1 cellular context compared by ENCODE assay signal in the genomic region with DNA sequence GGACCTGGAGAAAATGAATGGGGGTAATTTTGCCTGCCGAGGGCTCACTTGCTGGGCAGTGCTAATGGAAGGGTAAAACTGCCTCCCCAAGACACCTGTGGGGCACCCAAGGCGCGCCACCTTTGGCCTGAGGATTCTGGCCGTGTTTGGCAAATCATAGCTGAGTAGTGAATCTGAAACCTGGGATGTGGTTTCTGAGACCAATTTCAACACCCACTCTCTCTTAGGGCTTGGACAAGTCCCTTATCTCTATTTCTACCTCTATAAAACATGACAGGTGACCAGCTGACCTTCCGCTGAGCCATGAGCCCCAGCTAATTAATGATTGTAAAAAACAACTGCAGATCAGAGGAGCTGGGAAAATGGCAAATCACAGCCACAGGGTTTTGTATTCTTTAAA.
TF ChIP-seq lines count a peak whose summit lies in the region.

No MANE protein-coding gene starts in this region.

TF ChIP-seq in HepG2, 621 proteins besides CTCF, POLR2A, EP300 and RAD21:
- TF ChIP-seq, protein P1, sequence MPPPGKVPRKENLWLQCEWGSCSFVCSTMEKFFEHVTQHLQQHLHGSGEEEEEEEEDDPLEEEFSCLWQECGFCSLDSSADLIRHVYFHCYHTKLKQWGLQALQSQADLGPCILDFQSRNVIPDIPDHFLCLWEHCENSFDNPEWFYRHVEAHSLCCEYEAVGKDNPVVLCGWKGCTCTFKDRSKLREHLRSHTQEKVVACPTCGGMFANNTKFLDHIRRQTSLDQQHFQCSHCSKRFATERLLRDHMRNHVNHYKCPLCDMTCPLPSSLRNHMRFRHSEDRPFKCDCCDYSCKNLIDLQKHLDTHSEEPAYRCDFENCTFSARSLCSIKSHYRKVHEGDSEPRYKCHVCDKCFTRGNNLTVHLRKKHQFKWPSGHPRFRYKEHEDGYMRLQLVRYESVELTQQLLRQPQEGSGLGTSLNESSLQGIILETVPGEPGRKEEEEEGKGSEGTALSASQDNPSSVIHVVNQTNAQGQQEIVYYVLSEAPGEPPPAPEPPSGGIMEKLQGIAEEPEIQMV (CRISPR knock-in tag; IDR thresholded peaks at IDR 0.05; ENCODE audit: low read depth), result no peak
- TF ChIP-seq CREM (IDR thresholded peaks at IDR 0.05), result 0 out of 2 replicates have a peak, but pooled peaks have one; percentile 9
- no peak for TF ChIP-seq CREM (CRISPR knock-in tag; IDR thresholded peaks at IDR 0.05)
- 0 out of 2 replicates have a peak, but pooled peaks have one; percentile 3 for TF ChIP-seq YEATS4 (CRISPR knock-in tag; IDR thresholded peaks at IDR 0.05; ENCODE audit: borderline replicate concordance)
- peak; percentile 3 for TF ChIP-seq ASH2L (IDR thresholded peaks at IDR 0.05; ENCODE audit: insufficient read length, low read depth, low read length)
